In genomic region chr5:126358525-126358924, GRCh38 we compare ENCODE assay signal across 10 cellular contexts.
DNase-seq lines count a peak whose midpoint lies in the region; ATAC-seq and TF ChIP-seq lines count a peak whose summit lies in the region.
"Had no signal": no experiment of that assay in that cellular context is flagged by ENCODE, and none has a peak within 500 bp of the region (broad histone marks: within the 10 kb centered on the region; RNA-seq: fewer than 3 reads in every experiment).

No MANE protein-coding gene starts in this region.

- DNase-seq in fibroblast of mammary gland (ENCODE audit: low read depth) (peak; percentile 42), Ammon's horn (ENCODE audit: low spot score) (no peak), HuH-7.5 (ENCODE audit: low spot score) (no peak), cortex of kidney (lab: John Stamatoyannopoulos, UW) (no peak)
- DNase-seq in CD8-positive, alpha-beta T cell = no peak
- DNase-seq: NCI-H1092 treated with DMSO at 0.1 percent for 48 hours had no signal

- TF ChIP-seq CTCF in fibroblast of mammary gland (conservative IDR thresholded peaks at IDR 0.05; ENCODE audit: control insufficient read depth, insufficient read depth, low read depth, low read length) = no peak
- no peak for TF ChIP-seq CTCF in CD8-positive, alpha-beta T cell (IDR thresholded peaks at IDR 0.05)

- intact Hi-C loops in CD8-positive, alpha-beta T cell (cut with DNase I, micrococcal nuclease) = loop anchor here in 1 of 2 experiments (5.0 kb wide), 1 partner anchor 134 kb away; no protein-coding TSS in a partner anchor

- CTCF ChIA-PET in CD8-positive, alpha-beta T cell (lab: Charles Lee) = interaction anchor here (1.0 to 14.8 kb wide), 4 partner anchors 22 to 243 kb away, joined by 3 to 264 read pairs (median 5); partner anchors contain the start of gene PHAX

- no peaks in the 10 kb centered on the region for H3K27me3 Mint-ChIP-seq in CD8-positive, alpha-beta T cell (ENCODE audit: low read depth)

- no peak overlapping the region for H3K4me3 ChIP-seq in fibroblast of mammary gland (ENCODE audit: control insufficient read depth, low read depth, low read length)
- H3K4me3 ChIP-seq in CD8-positive, alpha-beta T cell (ENCODE audit: low read depth, low read length) = no peak overlapping the region

- H3K4me1 Mint-ChIP-seq in CD8-positive, alpha-beta T cell (ENCODE audit: low read depth) = peaks cover 14% of the 10 kb centered on the region

- H3K36me3 Mint-ChIP-seq in CD8-positive, alpha-beta T cell = no peaks in the 10 kb centered on the region
- H3K36me3 Mint-ChIP-seq: memory B cell had no signal

- H3K9me3 Mint-ChIP-seq in CD8-positive, alpha-beta T cell = no peaks in the 10 kb centered on the region
- H3K9me3 Mint-ChIP-seq: memory B cell had no signal

- no peak overlapping the region for H3K27ac Mint-ChIP-seq in CD8-positive, alpha-beta T cell
- H3K27ac Mint-ChIP-seq: memory B cell had no signal

- no peaks in the 10 kb centered on the region for H3K9me3 ChIP-seq in CD8-positive, alpha-beta T cell (ENCODE audit: low read length)

- no peaks in the 10 kb centered on the region for H3K27me3 ChIP-seq in CD8-positive, alpha-beta T cell (ENCODE audit: insufficient read depth, low read length)

- peak; percentile 90 for ATAC-seq in GM18519 (IDR thresholded peaks at IDR 0.05; ENCODE audit: low FRiP score, unreplicated experiment)
- peak; percentile 77 for ATAC-seq in GM21723 (IDR thresholded peaks at IDR 0.05; ENCODE audit: unreplicated experiment)
- ATAC-seq in HG03469 (IDR thresholded peaks at IDR 0.05; ENCODE audit: unreplicated experiment) = peak; percentile 90
- ATAC-seq in CD8-positive, alpha-beta T cell = no peak

- H3K36me3 ChIP-seq in CD8-positive, alpha-beta T cell (ENCODE audit: insufficient read depth, low read length) = no peaks in the 10 kb centered on the region

- POLR2A ChIA-PET in CD8-positive, alpha-beta T cell (lab: Charles Lee) = no interaction called here

- H3K27ac ChIP-seq in CD8-positive, alpha-beta T cell (ENCODE audit: low read depth, low read length) = no peak overlapping the region

- H3K4me3 Mint-ChIP-seq in CD8-positive, alpha-beta T cell = no peak overlapping the region
- H3K4me3 Mint-ChIP-seq: memory B cell had no signal

- H3K4me1 ChIP-seq in CD8-positive, alpha-beta T cell (ENCODE audit: insufficient read depth, low read length) = peaks cover 13% of the 10 kb centered on the region
